30 cellular contexts compared by ENCODE assay signal in the genomic region with DNA sequence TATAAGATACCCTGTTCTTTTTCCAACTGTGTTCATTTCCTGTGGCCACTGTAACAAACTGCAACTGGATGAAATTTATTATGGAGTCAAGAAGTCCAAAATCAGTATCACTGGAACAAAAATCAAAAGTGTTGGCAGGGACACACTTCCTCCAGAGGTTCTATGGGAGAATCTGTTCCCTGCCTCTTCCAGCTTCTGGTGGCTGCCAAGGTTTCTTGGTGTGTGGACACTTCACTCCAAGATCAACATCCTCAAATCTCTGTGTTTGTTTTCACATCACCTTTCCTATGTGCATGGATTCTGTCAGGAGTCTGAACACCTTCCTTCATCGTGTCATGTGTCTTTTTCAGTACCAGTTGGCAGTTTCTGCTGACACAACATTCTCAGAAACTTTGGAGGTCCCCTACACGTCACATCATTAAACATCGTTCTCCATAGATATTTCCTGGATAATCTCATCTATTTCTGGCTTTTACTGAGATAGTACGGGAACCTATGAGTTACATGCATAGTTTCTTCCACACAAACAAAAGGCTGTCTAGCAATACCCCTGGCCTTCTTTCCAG. TPM values are rescaled to one million over a fixed set of nuclear protein-coding genes. Genes with fewer than 3 reads are reported as not detected.
DNase-seq lines count a peak whose midpoint lies in the region; ATAC-seq, FAIRE-seq and TF ChIP-seq lines count a peak whose summit lies in the region.
"Had no signal": no experiment of that assay in that cellular context is flagged by ENCODE, and none has a peak within 500 bp of the region (broad histone marks: within the 10 kb centered on the region; RNA-seq: fewer than 3 reads in every experiment).

No MANE protein-coding gene starts in this region.

- H3K4me1 ChIP-seq in HEK293 (ENCODE audit: control insufficient read depth, insufficient read depth, low read length) (no peaks in the 10 kb centered on the region), mesenchymal stem cell (ENCODE audit: control insufficient read depth, insufficient read depth, low read depth, low read length) (no peaks in the 10 kb centered on the region), small intestine (ENCODE audit: control insufficient read depth in 2 of 2, insufficient read depth in 1 of 2, low read depth in 1 of 2, low read length in 1 of 2) (peaks cover 0 to 5% of the 10 kb centered on the region in 2 donors)
- H3K4me1 ChIP-seq: breast epithelium, prostate gland had no signal

- FAIRE-seq in small intestine (lab: Jason Lieb, UNC), result no peak
- FAIRE-seq: G401.6, GM18507, kidney, RCC 7860 had no signal

- H2AK5ac ChIP-seq in mesenchymal stem cell (ENCODE audit: low read length, severe bottlenecking), result no peak overlapping the region

- no peak for ATAC-seq in HG02642 (IDR thresholded peaks at IDR 0.05; ENCODE audit: poor library complexity, unreplicated experiment)
- ATAC-seq in HG02852 (IDR thresholded peaks at IDR 0.05; ENCODE audit: unreplicated experiment), result no peak
- ATAC-seq: activated CD8-positive, alpha-beta memory T cell treated with anti-CD3 and anti-CD28 coated beads, Interleukin-2, amount 10 ng/mL, durations not matched to agents 7 days and 5 days; gastroesophageal sphincter had no signal

- no peak overlapping the region for H3K9ac ChIP-seq in mesenchymal stem cell (ENCODE audit: low read length)

- no peak overlapping the region for H2BK120ac ChIP-seq in mesenchymal stem cell (ENCODE audit: low read depth, low read length)

- H3K18ac ChIP-seq in mesenchymal stem cell (ENCODE audit: low read depth in 1 of 2, low read length in 2 of 2), result no peak overlapping the region

- no peaks in the 10 kb centered on the region for H3K27me3 Mint-ChIP-seq in activated T-cell treated with anti-CD3 and anti-CD28 coated beads, Interleukin-2, amount 50 U/mL, for 24 hours
- no peaks in the 10 kb centered on the region for H3K27me3 Mint-ChIP-seq in dendritic cell treated with granulocyte-macrophage colony-stimulating factor and Interleukin-4, amounts not matched to agents 40 ng/mL and 50 ng/mL, for 4 days
- H3K27me3 Mint-ChIP-seq: activated CD4-positive, alpha-beta T cell treated with anti-CD3 and anti-CD28 coated beads, Interleukin-2, amount 10 ng/mL, durations not matched to agents 24 days and 14 days; activated CD8-positive, alpha-beta memory T cell treated with anti-CD3 and anti-CD28 coated beads, Interleukin-2, amount 10 ng/mL, durations not matched to agents 7 days and 5 days had no signal

- no peak overlapping the region for H2BK15ac ChIP-seq in mesenchymal stem cell (ENCODE audit: low read depth, poor library complexity, severe bottlenecking)

- H3K9me3 ChIP-seq in HEK293 (ENCODE audit: control insufficient read depth, insufficient read depth, low read depth, low read length) (no peaks in the 10 kb centered on the region), mesenchymal stem cell (ENCODE audit: control insufficient read depth, low read length) (no peaks in the 10 kb centered on the region), small intestine (ENCODE audit: control insufficient read depth, low read depth) (no peaks in the 10 kb centered on the region)
- H3K9me3 ChIP-seq: breast epithelium, esophagus squamous epithelium, gastroesophageal sphincter, prostate gland had no signal

- POLR2A ChIA-PET in HEK293 (lab: Yijun Ruan, JAX), result no interaction called here

- H3K27ac ChIP-seq in HEK293 (ENCODE audit: extremely low read depth, low read depth, low read length) (no peak overlapping the region), mesenchymal stem cell (ENCODE audit: low read length, poor library complexity, severe bottlenecking) (no peak overlapping the region), small intestine (ENCODE audit: low read depth in 1 of 2, low read length in 1 of 2) (no peak overlapping the region)
- H3K27ac ChIP-seq: breast epithelium, esophagus squamous epithelium, gastroesophageal sphincter had no signal

- no peak overlapping the region for H4K91ac ChIP-seq in mesenchymal stem cell (ENCODE audit: low read length)

- DNase-seq in activated T-cell treated with anti-CD3 and anti-CD28 coated beads, Interleukin-2, amount 50 U/mL, for 24 hours, result no peak
- DNase-seq in activated T-cell treated with anti-CD3 and anti-CD28 coated beads, Interleukin-2, amount 50 U/mL, for 1 hour, result no peak
- no peak for DNase-seq in mesenchymal stem cell
- no peak for DNase-seq in small intestine
- DNase-seq: 8988T; activated CD4-positive, alpha-beta T cell treated with anti-CD3 and anti-CD28 coated beads, Interleukin-2, amount 10 ng/mL, durations not matched to agents 24 days and 14 days; activated CD8-positive, alpha-beta memory T cell treated with anti-CD3 and anti-CD28 coated beads, Interleukin-2, amount 10 ng/mL, durations not matched to agents 7 days and 5 days; DMS53; esophagus squamous epithelium; GOT3; Karpas-422; kidney; NCI-H1694 treated with DMSO at 0.1 percent for 48 hours; NCI-H2171 treated with DMSO at 0.1 percent for 48 hours; NCI-H526; stimulated activated CD4-positive, alpha-beta T cell treated with anti-CD3 and anti-CD28 coated beads, Interleukin-1b, Interleukin-23, amount 100 ng/mL, for 48 hours had no signal

- no peak for TF ChIP-seq CTCF in HEK293 (tag by site-specific recombination; IDR thresholded peaks at IDR 0.05)

- H2BK12ac ChIP-seq in mesenchymal stem cell (ENCODE audit: low read length in 2 of 2), result no peak overlapping the region

- no peak overlapping the region for H3K4ac ChIP-seq in mesenchymal stem cell (ENCODE audit: low read depth in 1 of 2, low read length in 2 of 2)

- peaks cover 7% of the 10 kb centered on the region for H3K79me1 ChIP-seq in mesenchymal stem cell (replicated peaks; ENCODE audit: low read length, poor library complexity, severe bottlenecking)

- H3K4me1 Mint-ChIP-seq in activated T-cell treated with anti-CD3 and anti-CD28 coated beads, Interleukin-2, amount 50 U/mL, for 24 hours (ENCODE audit: low read depth), result peaks cover 50% of the 10 kb centered on the region
- peaks cover 45% of the 10 kb centered on the region for H3K4me1 Mint-ChIP-seq in dendritic cell treated with granulocyte-macrophage colony-stimulating factor and Interleukin-4, amounts not matched to agents 40 ng/mL and 50 ng/mL, for 4 days (ENCODE audit: low read depth)

- no peak overlapping the region for H3K14ac ChIP-seq in mesenchymal stem cell (ENCODE audit: low read length in 2 of 2)

- H3K36me3 ChIP-seq in HEK293 (ENCODE audit: control insufficient read depth in 2 of 2, insufficient read depth in 1 of 2, low read length in 2 of 2) (peaks cover 21 to 73% of the 10 kb centered on the region in 2 experiments), mesenchymal stem cell (ENCODE audit: control insufficient read depth in 1 of 2, insufficient read depth in 2 of 2, low read depth in 1 of 2, low read length in 2 of 2) (peaks cover 10 to 82% of the 10 kb centered on the region in 2 experiments), small intestine (ENCODE audit: control insufficient read depth in 2 of 2, insufficient read depth in 2 of 2, low read length in 2 of 2) (peaks cover 6 to 11% of the 10 kb centered on the region in 2 donors)
- H3K36me3 ChIP-seq: breast epithelium had no signal

- H3K4me3 Mint-ChIP-seq in activated T-cell treated with anti-CD3 and anti-CD28 coated beads, Interleukin-2, amount 50 U/mL, for 24 hours, result no peak overlapping the region
- no peak overlapping the region for H3K4me3 Mint-ChIP-seq in dendritic cell treated with granulocyte-macrophage colony-stimulating factor and Interleukin-4, amounts not matched to agents 40 ng/mL and 50 ng/mL, for 4 days
- H3K4me3 Mint-ChIP-seq: activated CD4-positive, alpha-beta T cell treated with anti-CD3 and anti-CD28 coated beads, Interleukin-2, amount 10 ng/mL, durations not matched to agents 24 days and 14 days; activated CD8-positive, alpha-beta memory T cell treated with anti-CD3 and anti-CD28 coated beads, Interleukin-2, amount 10 ng/mL, durations not matched to agents 7 days and 5 days; T-helper 1 cell treated with Interleukin-12 subunit alpha and Interleukin-12 subunit beta and Interleukin-4 antibody, amounts not matched to agents 30 μg/mL and 1 μg/mL, for 36 hours had no signal

- H4K8ac ChIP-seq in mesenchymal stem cell (ENCODE audit: low read length), result no peak overlapping the region

- H3K27ac Mint-ChIP-seq in activated T-cell treated with anti-CD3 and anti-CD28 coated beads, Interleukin-2, amount 50 U/mL, for 24 hours, result peak overlapping the region; percentile 44
- H3K27ac Mint-ChIP-seq in dendritic cell treated with granulocyte-macrophage colony-stimulating factor and Interleukin-4, amounts not matched to agents 40 ng/mL and 50 ng/mL, for 4 days, result peak overlapping the region; percentile 21
- H3K27ac Mint-ChIP-seq: activated CD4-positive, alpha-beta T cell treated with anti-CD3 and anti-CD28 coated beads, Interleukin-2, amount 10 ng/mL, durations not matched to agents 24 days and 14 days; activated T-helper 2 cell treated with anti-CD3 and anti-CD28 coated beads, Interferon-gamma antibody, Interleukin-2, Interleukin-4, amounts not matched to agents 10 μg/mL and 5 μg/mL and 100 μg/mL, durations not matched to agents 14 hours and 24 hours and 36 hours had no signal

- H3K27me3 ChIP-seq in mesenchymal stem cell (ENCODE audit: control insufficient read depth in 1 of 2, insufficient read depth in 1 of 2, low read length in 2 of 2) (no peaks in the 10 kb centered on the region), small intestine (ENCODE audit: control insufficient read depth in 2 of 2, insufficient read depth in 2 of 2, low read length in 2 of 2) (no peaks in the 10 kb centered on the region)
- H3K27me3 ChIP-seq: breast epithelium, esophagus squamous epithelium, gastroesophageal sphincter had no signal

- intact Hi-C loops in dendritic cell treated with granulocyte-macrophage colony-stimulating factor and Interleukin-4, amounts not matched to agents 40 ng/mL and 50 ng/mL, for 4 days (cut with micrococcal nuclease), result no loop called here

- CTCF ChIA-PET in HEK293 (lab: Yijun Ruan, JAX), result no interaction called here

- H3K4me3 ChIP-seq in HEK293 (ENCODE audit: low read depth, low read length), result no peak overlapping the region
- H3K4me3 ChIP-seq in mesenchymal stem cell (ENCODE audit: insufficient read depth in 1 of 2, low read depth in 1 of 2, low read length in 2 of 2), result no peak overlapping the region
- no peak overlapping the region for H3K4me3 ChIP-seq in small intestine (ENCODE audit: low read depth in 1 of 2, low read length in 2 of 2)
- H3K4me3 ChIP-seq: breast epithelium, coronary artery, esophagus squamous epithelium, gastroesophageal sphincter, lung, prostate gland had no signal

- no peak overlapping the region for H2AFZ ChIP-seq in mesenchymal stem cell (ENCODE audit: low read depth, low read length)

- H2BK5ac ChIP-seq in mesenchymal stem cell (ENCODE audit: low read depth, low read length, poor library complexity, severe bottlenecking), result no peak overlapping the region

- H3K9me3 Mint-ChIP-seq in activated T-cell treated with anti-CD3 and anti-CD28 coated beads, Interleukin-2, amount 50 U/mL, for 24 hours, result no peaks in the 10 kb centered on the region
- no peaks in the 10 kb centered on the region for H3K9me3 Mint-ChIP-seq in dendritic cell treated with granulocyte-macrophage colony-stimulating factor and Interleukin-4, amounts not matched to agents 40 ng/mL and 50 ng/mL, for 4 days
- H3K9me3 Mint-ChIP-seq: activated CD4-positive, alpha-beta T cell treated with anti-CD3 and anti-CD28 coated beads, Interleukin-2, amount 10 ng/mL, durations not matched to agents 24 days and 14 days; activated T-helper 2 cell treated with anti-CD3 and anti-CD28 coated beads, Interferon-gamma antibody, Interleukin-2, Interleukin-4, amounts not matched to agents 10 μg/mL and 5 μg/mL and 100 μg/mL, durations not matched to agents 14 hours and 24 hours and 36 hours; T-helper 1 cell treated with Interleukin-12 subunit alpha and Interleukin-12 subunit beta and Interleukin-4 antibody, amounts not matched to agents 30 μg/mL and 1 μg/mL, for 36 hours had no signal

- WGBS in mesenchymal stem cell, result 96% methylated on average over 4 of the region's 4 CpGs
- WGBS in small intestine, 3 donors, result 83 to 91% (median 89%) methylated on average over 4 of the region's 4 CpGs

- H3K36me3 Mint-ChIP-seq in activated T-cell treated with anti-CD3 and anti-CD28 coated beads, Interleukin-2, amount 50 U/mL, for 24 hours (ENCODE audit: low read depth), result peaks cover 68% of the 10 kb centered on the region
- peaks cover 63% of the 10 kb centered on the region for H3K36me3 Mint-ChIP-seq in dendritic cell treated with granulocyte-macrophage colony-stimulating factor and Interleukin-4, amounts not matched to agents 40 ng/mL and 50 ng/mL, for 4 days (ENCODE audit: low read depth)

- H3K23ac ChIP-seq in mesenchymal stem cell (ENCODE audit: low read length in 2 of 2), result no peak overlapping the region

- peak overlapping the region; percentile 2 for H3K4me2 ChIP-seq in mesenchymal stem cell (ENCODE audit: low read length, poor library complexity, severe bottlenecking)

RNA-seq across cellular contexts. Expression of a gene that starts 15.2 kb away (rescaled TPM):
- 12.2 TPM for polyA plus RNA-seq in mesenchymal stem cell (2013, experiment 1 of 2)
- polyA plus RNA-seq in mesenchymal stem cell (2013, experiment 2 of 2), result 12.9 TPM
- polyA plus RNA-seq in small intestine, result 10 to 100 TPM; 10.8 to 33.0 (median 18.1) TPM

RNA-seq across cellular contexts. Expression of a gene that starts 17.3 kb away (rescaled TPM):
- 69.3 TPM for polyA plus RNA-seq in mesenchymal stem cell (2013, experiment 1 of 2)
- 65.2 TPM for polyA plus RNA-seq in mesenchymal stem cell (2013, experiment 2 of 2)
- 10 to 100 TPM; 43.8 to 65.8 (median 46.2) TPM for polyA plus RNA-seq in small intestine
